In the genomic region with DNA sequence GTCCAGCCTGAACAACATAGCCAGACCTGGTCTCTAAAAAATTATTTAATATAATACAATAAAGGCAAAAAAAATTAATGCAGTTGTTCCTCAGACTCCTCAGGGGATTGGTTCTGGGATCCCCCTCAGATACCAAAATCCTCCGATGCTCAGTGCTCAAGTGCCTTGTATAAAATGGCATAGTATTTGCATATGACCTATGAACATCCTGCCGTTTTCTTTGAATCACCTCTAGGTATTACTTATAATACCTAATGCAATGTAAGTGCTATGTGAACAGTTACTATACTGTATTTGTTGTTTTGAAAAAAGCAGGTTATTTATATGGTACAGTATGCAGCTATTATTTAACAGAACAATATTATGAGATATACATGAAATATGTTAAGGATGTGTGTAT, we compare ENCODE assay signal across 17 cellular contexts. TPM values are rescaled to one million over a fixed set of nuclear protein-coding genes. Genes with fewer than 3 reads are reported as not detected.
DNase-seq lines count a peak whose midpoint lies in the region; ATAC-seq, FAIRE-seq and TF ChIP-seq lines count a peak whose summit lies in the region.
"Had no signal": no experiment of that assay in that cellular context is flagged by ENCODE, and none has a peak within 500 bp of the region (broad histone marks: within the 10 kb centered on the region; RNA-seq: fewer than 3 reads in every experiment).

No MANE protein-coding gene starts in this region.

- H4K20me1 ChIP-seq in HepG2 (ENCODE audit: insufficient read depth, low read length) (no peaks in the 10 kb centered on the region), H1 (replicated peaks in 1 of 2; ENCODE audit: control insufficient read depth in 1 of 2, insufficient read depth in 2 of 2, low read length in 2 of 2) (no peaks in the 10 kb centered on the region), PC-3 (ENCODE audit: low read length) (no peaks in the 10 kb centered on the region)

- TF ChIP-seq POLR2A in right lobe of liver (IDR thresholded peaks at IDR 0.05): no peak
- TF ChIP-seq POLR2A in HepG2 (IDR thresholded peaks at IDR 0.05; ENCODE audit: insufficient read depth in 1 of 2, low read depth in 2 of 2, low read length in 2 of 2): no peak
- no peak for TF ChIP-seq POLR2A in GM12892 (IDR thresholded peaks at IDR 0.05; ENCODE audit: low read depth, low read length)
- TF ChIP-seq POLR2A in H1 (IDR thresholded peaks at IDR 0.05; ENCODE audit: control extremely low read depth in 1 of 2, low read depth in 2 of 2, low read length in 2 of 2): no peak

- no peaks in the 10 kb centered on the region for H3K79me1 ChIP-seq in H1 (ENCODE audit: low read depth, low read length)

- no peak overlapping the region for H2AK5ac ChIP-seq in H1 (ENCODE audit: low read depth, low read length)

- intact Hi-C loops in right lobe of liver (cut with DNase I) (no loop called here), HepG2 (cut with micrococcal nuclease; ENCODE audit: unreplicated experiment) (no loop called here), PC-3 (cut with micrococcal nuclease) (no loop called here)

- H3K4me1 ChIP-seq in right lobe of liver (peaks cover 0 to 16% (median 4%) of the 10 kb centered on the region in 4 donors), HepG2 (ENCODE audit: insufficient read depth, low read length) (no peaks in the 10 kb centered on the region), H1 (replicated peaks in 1 of 4; ENCODE audit: control insufficient read depth in 3 of 4, insufficient read depth in 4 of 4, low read length in 3 of 4) (no peaks in the 10 kb centered on the region), PC-3 (ENCODE audit: insufficient read depth, low read length) (no peaks in the 10 kb centered on the region)
- H3K4me1 ChIP-seq: BE2C, HAP-1 had no signal

- TF ChIP-seq CTCF in right lobe of liver (IDR thresholded peaks at IDR 0.05) (no peak), HepG2 (CRISPR knock-in tag; IDR thresholded peaks at IDR 0.05) (no peak), H1 (IDR thresholded peaks at IDR 0.05; ENCODE audit: control extremely low read depth in 1 of 3, insufficient read depth in 1 of 3, low read depth in 1 of 3, low read length in 3 of 3) (no peak), PC-3 (conservative IDR thresholded peaks at IDR 0.05; ENCODE audit: low read depth, low read length) (no peak)

- 42% methylated on average over 2 of the region's 2 CpGs for WGBS in right lobe of liver (ENCODE audit: insufficient coverage, low coverage, low lambda C conversion rate, missing lambda C conversion rate)
- WGBS in HepG2 (ENCODE audit: low lambda C conversion rate): 96% methylated on average over 2 of the region's 2 CpGs
- 98% methylated on average over 2 of the region's 2 CpGs; no CpG with 5 or more reads in 1 of the 2 experiments for WGBS in H1 (ENCODE audit: extremely low coverage in 1 of 2, insufficient coverage in 1 of 2, insufficient read length in 1 of 2, insufficient replicate concordance in 2 of 2, low coverage in 1 of 2, low lambda C conversion rate in 2 of 2, missing lambda C conversion rate in 1 of 2), 2 experiments

- no peaks in the 10 kb centered on the region for H3K23me2 ChIP-seq in H1 (ENCODE audit: low read depth, low read length)

- no peaks in the 10 kb centered on the region for H3K9me3 ChIP-seq in right lobe of liver
- no peaks in the 10 kb centered on the region for H3K9me3 ChIP-seq in HepG2 (ENCODE audit: low read length)
- no peaks in the 10 kb centered on the region for H3K9me3 ChIP-seq in H1 (ENCODE audit: insufficient read depth in 2 of 2, low read depth in 1 of 2, low read length in 1 of 2)
- no peaks in the 10 kb centered on the region for H3K9me3 ChIP-seq in PC-3 (ENCODE audit: low read length)
- H3K9me3 ChIP-seq: BE2C, HAP-1 had no signal

- H4K5ac ChIP-seq in H1 (ENCODE audit: insufficient read length, low read depth, low read length): no peak overlapping the region

- TF ChIP-seq RAD21 in HepG2 (CRISPR knock-in tag; IDR thresholded peaks at IDR 0.05): no peak
- no peak for TF ChIP-seq RAD21 in H1 (IDR thresholded peaks at IDR 0.05 in 1 of 2, conservative IDR thresholded peaks at IDR 0.05 in 1 of 2; ENCODE audit: low read depth in 2 of 2, low read length in 2 of 2)

- H3K18ac ChIP-seq in H1 (ENCODE audit: extremely low read depth, low read length): no peak overlapping the region

- CTCF ChIA-PET in HepG2 (lab: Yijun Ruan, JAX; ENCODE audit: low intra/inter-chr PET ratio, low total read pairs) (no interaction called here), H1 (lab: Charles Lee; ENCODE audit: partially characterized antibody) (interaction anchor here (1.9 kb wide), 1 partner anchor 12 kb away, joined by 14 read pairs; no protein-coding TSS in a partner anchor), PC-3 (lab: Charles Lee) (no interaction called here)

- no peak overlapping the region for H2BK20ac ChIP-seq in H1 (ENCODE audit: low read length)

- FAIRE-seq in HepG2 (lab: Jason Lieb, UNC) (no peak), GM12892 (lab: Jason Lieb, UNC) (peak; percentile 86), H1 (lab: Jason Lieb, UNC) (peak; percentile 48)
- FAIRE-seq: A204.1, D721Med had no signal

- H3K36me3 ChIP-seq in right lobe of liver (no peaks in the 10 kb centered on the region), HepG2 (replicated peaks in 1 of 2; ENCODE audit: control insufficient read depth in 1 of 2, insufficient read depth in 2 of 2, low read length in 2 of 2) (peaks cover 0 to 13% of the 10 kb centered on the region in 2 experiments; a peak in 3 of 5 replicates), H1 (ENCODE audit: control insufficient read depth in 2 of 4, insufficient read depth in 4 of 4, low read length in 3 of 4) (peaks cover 0 to 5% (median 3%) of the 10 kb centered on the region in 4 experiments; a peak in 2 of 8 replicates), PC-3 (ENCODE audit: low read depth, low read length) (no peaks in the 10 kb centered on the region)
- H3K36me3 ChIP-seq: BE2C had no signal

- no peak for DNase-seq in right lobe of liver
- no peak for DNase-seq in HepG2 (ENCODE audit: low spot score)
- no peak for DNase-seq in GM12892 (ENCODE audit: insufficient read length)
- no peak for DNase-seq in H1 (ENCODE audit: low read depth in 1 of 2, low spot score in 2 of 2)
- no peak for DNase-seq in DMS 273 (lab: John Stamatoyannopoulos, UW; ENCODE audit: unreplicated experiment)
- no peak for DNase-seq in PC-3
- DNase-seq: BE2C; CD8-positive, alpha-beta T cell; COR-L47; DND-41; GF-D8; GOT3 had no signal

- H2BK12ac ChIP-seq in H1 (ENCODE audit: low read depth, low read length): no peak overlapping the region

- in situ Hi-C loops in HepG2 (cut with HindIII; ENCODE audit: extremely low pct_ligation_motif_present, low pct_unique_long_range_greater_than_20kb): no loop called here

- H3K14ac ChIP-seq in H1 (ENCODE audit: insufficient read length): no peak overlapping the region

- H2BK5ac ChIP-seq in H1 (ENCODE audit: low read depth, low read length): no peak overlapping the region

- H3K4me3 ChIP-seq in right lobe of liver (no peak overlapping the region), HepG2 (replicated peaks in 1 of 3; ENCODE audit: insufficient read depth in 1 of 3, low read depth in 2 of 3, low read length in 3 of 3) (no peak overlapping the region), H1 (ENCODE audit: extremely low read depth in 1 of 4, insufficient read depth in 2 of 4, low read depth in 3 of 4, low read length in 4 of 4) (no peak overlapping the region), PC-3 (ENCODE audit: low read length) (no peak overlapping the region)
- H3K4me3 ChIP-seq: HAP-1 had no signal

- no peak overlapping the region for H3K9ac ChIP-seq in HepG2 (ENCODE audit: insufficient read depth, low read depth, low read length)
- H3K9ac ChIP-seq in H1 (replicated peaks in 1 of 4; ENCODE audit: extremely low read depth in 1 of 4, low read depth in 3 of 4, low read length in 3 of 4): no peak overlapping the region
- H3K9ac ChIP-seq in PC-3 (ENCODE audit: low read length): no peak overlapping the region

- H2AFZ ChIP-seq in HepG2 (ENCODE audit: low read length): no peak overlapping the region
- H2AFZ ChIP-seq in H1 (ENCODE audit: low read length): no peak overlapping the region
- no peak overlapping the region for H2AFZ ChIP-seq in PC-3 (ENCODE audit: low read length)

- no peaks in the 10 kb centered on the region for H3K9me2 ChIP-seq in PC-3 (replicated peaks; ENCODE audit: low read length)

- no peaks in the 10 kb centered on the region for H3F3A ChIP-seq in PC-3 (ENCODE audit: low read length, unreplicated experiment)

- ATAC-seq in right lobe of liver (no peak), HepG2 (no peak), HG03159 (IDR thresholded peaks at IDR 0.05; ENCODE audit: unreplicated experiment) (no peak), PC-3 (no peak)
- ATAC-seq: CD8-positive, alpha-beta T cell had no signal

- H3K79me2 ChIP-seq in HepG2 (ENCODE audit: insufficient read depth, low read length) (no peaks in the 10 kb centered on the region), H1 (ENCODE audit: control insufficient read depth in 1 of 2, insufficient read depth in 2 of 2, low read length in 2 of 2) (peaks cover 0 to 4% of the 10 kb centered on the region in 2 experiments; a peak in 2 of 4 replicates), PC-3 (ENCODE audit: low read length) (no peaks in the 10 kb centered on the region)

- H3K27ac ChIP-seq in right lobe of liver (peak overlapping the region in 2 of 3 donors; percentile 50 to 59), HepG2 (ENCODE audit: extremely low read length, insufficient read depth, low read length) (no peak overlapping the region), H1 (ENCODE audit: low read depth, low read length) (no peak overlapping the region), PC-3 (ENCODE audit: low read length) (no peak overlapping the region)
- H3K27ac ChIP-seq: C4-2B had no signal

- H3K23ac ChIP-seq in H1 (ENCODE audit: insufficient read length): no peak overlapping the region

- POLR2A ChIA-PET in HepG2 (lab: Yijun Ruan, JAX) (no interaction called here), H1 (lab: Charles Lee; ENCODE audit: partially characterized antibody) (no interaction called here), PC-3 (lab: Charles Lee; ENCODE audit: unreplicated experiment) (no interaction called here)

- no peak for TF ChIP-seq EP300 in HepG2 (IDR thresholded peaks at IDR 0.05; ENCODE audit: low read depth in 2 of 2, low read length in 2 of 2)
- no peak for TF ChIP-seq EP300 in HepG2 (CRISPR knock-in tag; IDR thresholded peaks at IDR 0.05; ENCODE audit: borderline replicate concordance)
- no peak for TF ChIP-seq EP300 in H1 (IDR thresholded peaks at IDR 0.05; ENCODE audit: borderline replicate concordance in 1 of 2, low read depth in 2 of 2, low read length in 2 of 2)

- no peak overlapping the region for H4K8ac ChIP-seq in H1 (ENCODE audit: extremely low read depth, insufficient read depth, low read length)

- no peak overlapping the region for H2BK120ac ChIP-seq in H1 (replicated peaks; ENCODE audit: low read depth, low read length)

- H3K27me3 ChIP-seq in right lobe of liver (no peaks in the 10 kb centered on the region), HepG2 (ENCODE audit: control insufficient read depth in 1 of 2, insufficient read depth in 2 of 2, low read length in 2 of 2) (no peaks in the 10 kb centered on the region), H1 (replicated peaks in 1 of 4; ENCODE audit: control insufficient read depth in 3 of 4, extremely low read depth in 1 of 4, insufficient read depth in 3 of 4, low read length in 3 of 4) (no peaks in the 10 kb centered on the region), PC-3 (ENCODE audit: low read length) (no peaks in the 10 kb centered on the region)
- H3K27me3 ChIP-seq: BE2C had no signal

- H3K4ac ChIP-seq in H1 (replicated peaks; ENCODE audit: insufficient read length, low read depth, low read length): no peak overlapping the region

- no peak overlapping the region for H4K91ac ChIP-seq in H1 (replicated peaks; ENCODE audit: insufficient read length, low read length)

- H2BK15ac ChIP-seq in H1 (ENCODE audit: low read length): no peak overlapping the region

- H3K4me2 ChIP-seq in HepG2 (ENCODE audit: low read depth, low read length) (no peak overlapping the region), H1 (ENCODE audit: insufficient read depth in 1 of 2, low read depth in 2 of 2, low read length in 2 of 2) (no peak overlapping the region), PC-3 (ENCODE audit: low read length) (no peak overlapping the region)

- no peak overlapping the region for H3K56ac ChIP-seq in H1 (replicated peaks; ENCODE audit: insufficient read length, low read depth, low read length)

- BruUV-seq in HepG2 (replicated peaks; lab: Mats Ljungman, UMichigan): no TSS peak
- BruUV-seq in PC-3 (replicated peaks; lab: Mats Ljungman, UMichigan): no TSS peak

RNA-seq across cellular contexts. Expression of a gene that starts 43.3 kb away (rescaled TPM):
- total RNA-seq in right lobe of liver (10 to 100 TPM in 2 of 6 experiments, 1 to 10 TPM in 4; 5.7 to 11.2 (median 6.5) TPM), HepG2 (2016; rRNA removed; fragmentation: Illumina TruSeq; extraction: Trizol) (22.6 and 27.8 TPM in 2 replicates), PC-3 (2014; rRNA removed) (15.7 and 16.1 TPM in 2 replicates)
- 9.6 and 10.9 TPM in 2 replicates for total RNA-seq in HepG2 (2016; cell fraction: cytosol; rRNA removed; fragmentation: Illumina TruSeq; extraction: Trizol; ENCODE audit: low read depth)
- 22.5 and 29.5 TPM in 2 replicates for total RNA-seq in HepG2 (2016; cell fraction: insoluble cytoplasmic fraction; rRNA removed; fragmentation: Illumina TruSeq; extraction: Trizol)
- 7.0 and 7.3 TPM in 2 replicates for total RNA-seq in HepG2 (2016; cell fraction: membrane; rRNA removed; fragmentation: Illumina TruSeq; extraction: Trizol)
- total RNA-seq in HepG2 (2016; cell fraction: nucleus; rRNA removed; fragmentation: Illumina TruSeq; extraction: Trizol): 33.0 and 33.7 TPM in 2 replicates
- polyA plus RNA-seq in HepG2 (2011; rRNA removed) (5.6 and 6.0 TPM in 2 replicates), H1 (2011; rRNA removed) (2.6 and 3.6 TPM in 2 replicates)
- polyA plus RNA-seq in HepG2 (2011; cell fraction: cytosol; rRNA removed): 2.5 and 3.9 TPM in 2 replicates
- polyA plus RNA-seq in HepG2 (2011; cell fraction: nucleus; rRNA removed): 7.0 and 7.7 TPM in 2 replicates
- 9.8 and 10.1 TPM in 2 replicates for polyA plus RNA-seq in HepG2 (2012)
- polyA plus RNA-seq in HepG2 (2016; cell fraction: cytosol; fragmentation: Illumina TruSeq; extraction: Trizol; ENCODE audit: low read depth): 0.67 and 0.70 TPM in 2 replicates
- 19.1 and 21.4 TPM in 2 replicates for polyA plus RNA-seq in HepG2 (2016; cell fraction: insoluble cytoplasmic fraction; fragmentation: Illumina TruSeq; extraction: Trizol; ENCODE audit: low read depth)
- polyA plus RNA-seq in HepG2 (2016; cell fraction: membrane; fragmentation: Illumina TruSeq; extraction: Trizol; ENCODE audit: low read depth): 2.3 and 2.4 TPM in 2 replicates
- polyA plus RNA-seq in HepG2 (2016; cell fraction: nucleus; fragmentation: Illumina TruSeq; extraction: Trizol; ENCODE audit: insufficient read depth, low read depth): 11.7 and 13.7 TPM in 2 replicates
- 5.2 and 6.4 TPM in 2 replicates for polyA minus RNA-seq in HepG2 (2011; rRNA and poly(A)+ RNA removed; ENCODE audit: low replicate concordance)
- polyA minus RNA-seq in HepG2 (2011; cell fraction: cytosol; rRNA and poly(A)+ RNA removed): 7.4 and 8.7 TPM in 2 replicates
- 34.9 and 46.0 TPM in 2 replicates for polyA minus RNA-seq in HepG2 (2011; cell fraction: nucleus; rRNA and poly(A)+ RNA removed)
- 17.2 TPM for polyA plus RNA-seq in GM12892 (2012; ENCODE audit: missing spikeins)
- 18.7 and 21.2 TPM in 2 replicates for total RNA-seq in H1 (2021; fragmentation: NEBNext Ultra II Directional; extraction: Animal tissue kit (Norgen Biotek cat#: 25700))
- polyA plus RNA-seq in H1 (2011; cell fraction: cytosol; rRNA removed): 6.2 TPM
- polyA plus RNA-seq in H1 (2011; cell fraction: nucleus; rRNA removed): 3.5 TPM
- 8.4 to 13.3 TPM (median 10.1 TPM) in 4 replicates for polyA plus RNA-seq in H1 (2012, experiment 1 of 2)
- polyA plus RNA-seq in H1 (2012, experiment 2 of 2): 1.1 TPM
- polyA plus RNA-seq in H1 (2013, experiment 1 of 2): 9.0 TPM
- polyA plus RNA-seq in H1 (2013, experiment 2 of 2): 9.7 TPM
- polyA minus RNA-seq in H1 (2011; rRNA and poly(A)+ RNA removed): 8.6 and 12.4 TPM in 2 replicates
- polyA minus RNA-seq in H1 (2011; cell fraction: cytosol; rRNA and poly(A)+ RNA removed): 9.0 TPM
- 22.1 TPM for polyA minus RNA-seq in H1 (2011; cell fraction: nucleus; rRNA and poly(A)+ RNA removed)

Comparison
In these comparisons a context has a peak if more than half of its experiments do, and no peak if none do; other contexts are left out.
1. H3K27ac ChIP-seq: peak in right lobe of liver (2 of 3); none in HepG2 (single experiment), H1 (single experiment) and PC-3 (single experiment).